Comparison of ENCODE assay signal across 1 cellular context in the genomic region with DNA sequence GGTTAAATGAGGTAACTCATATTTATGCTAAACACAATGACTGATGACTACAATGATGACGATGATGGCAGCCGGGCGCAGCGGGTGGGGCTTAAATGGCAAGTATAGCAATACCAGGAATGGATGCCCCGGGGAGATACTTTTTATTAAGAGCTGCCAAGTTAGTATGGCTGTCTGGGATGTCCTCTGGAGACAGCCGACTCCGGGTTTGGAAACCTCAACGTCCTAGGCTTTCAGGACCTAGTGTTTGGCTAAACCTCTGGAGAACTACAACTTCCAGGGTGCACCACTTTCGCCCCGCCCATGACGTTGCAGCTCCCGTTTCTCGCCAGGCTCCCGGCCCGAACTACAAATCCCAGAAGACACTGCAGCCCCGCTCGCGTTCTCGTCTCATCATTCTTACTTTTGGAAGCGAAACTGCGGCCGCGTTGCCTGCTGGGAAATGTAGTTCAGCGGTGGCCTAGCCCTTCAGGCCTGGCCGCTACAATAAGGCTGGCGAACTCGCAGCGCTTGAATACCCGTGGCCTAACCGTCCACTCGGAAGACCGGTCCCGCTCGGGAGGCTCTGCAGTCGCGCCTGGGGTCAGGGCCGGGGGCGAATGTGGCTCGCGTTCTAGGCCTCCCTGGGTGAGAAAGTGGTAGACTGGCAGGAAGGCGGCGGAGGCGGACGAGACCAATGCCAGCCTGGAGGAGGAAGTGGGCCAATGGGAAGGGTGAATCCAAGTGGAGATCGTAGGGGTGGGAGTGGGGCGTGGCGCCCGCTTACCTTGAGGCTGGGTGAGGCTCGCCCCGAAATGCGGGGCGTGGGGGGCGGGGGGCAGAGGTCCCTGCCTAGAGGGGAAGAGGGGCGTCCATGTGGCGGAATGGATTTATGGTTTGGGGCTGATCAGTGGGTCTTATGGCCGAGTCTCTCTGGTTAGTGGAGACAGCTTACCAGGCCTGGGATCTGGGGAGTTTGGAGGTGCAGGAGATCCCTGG.
TF ChIP-seq lines count a peak whose summit lies in the region.

A gene (plus strand): TSS at position 463 of the 978 bp plus-strand sequence. CDS start 2,221 bp downstream, outside the sequence.

TF ChIP-seq in HepG2, 621 proteins besides CTCF, POLR2A, EP300 and RAD21 (continued from another document and continues in another):
- TF ChIP-seq, protein P1, sequence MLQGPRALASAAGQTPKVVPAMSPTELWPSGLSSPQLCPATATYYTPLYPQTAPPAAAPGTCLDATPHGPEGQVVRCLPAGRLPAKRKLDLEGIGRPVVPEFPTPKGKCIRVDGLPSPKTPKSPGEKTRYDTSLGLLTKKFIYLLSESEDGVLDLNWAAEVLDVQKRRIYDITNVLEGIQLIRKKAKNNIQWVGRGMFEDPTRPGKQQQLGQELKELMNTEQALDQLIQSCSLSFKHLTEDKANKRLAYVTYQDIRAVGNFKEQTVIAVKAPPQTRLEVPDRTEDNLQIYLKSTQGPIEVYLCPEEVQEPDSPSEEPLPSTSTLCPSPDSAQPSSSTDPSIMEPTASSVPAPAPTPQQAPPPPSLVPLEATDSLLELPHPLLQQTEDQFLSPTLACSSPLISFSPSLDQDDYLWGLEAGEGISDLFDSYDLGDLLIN (CRISPR knock-in tag; IDR thresholded peaks at IDR 0.05; ENCODE audit: borderline replicate concordance), result peak; percentile 94; the same call in 1 of the 2 replicates
- 0 out of 2 replicates have a peak, but pooled peaks have one; percentile 67 for TF ChIP-seq TOPORS (CRISPR knock-in tag; IDR thresholded peaks at IDR 0.05)
- peak; percentile 86 for TF ChIP-seq CREB1 (IDR thresholded peaks at IDR 0.05)
- peak; percentile 96 for TF ChIP-seq CREB1 (CRISPR knock-in tag; IDR thresholded peaks at IDR 0.05)
- TF ChIP-seq KDM5B (CRISPR knock-in tag; IDR thresholded peaks at IDR 0.05; ENCODE audit: borderline replicate concordance), result peak; percentile 97
- TF ChIP-seq GABPA (IDR thresholded peaks at IDR 0.05; ENCODE audit: low read depth, low read length), result peak; percentile 45
- peak; percentile 88 for TF ChIP-seq GABPA (CRISPR knock-in tag; IDR thresholded peaks at IDR 0.05; ENCODE audit: low read depth)
- no peak for TF ChIP-seq CBX2 (IDR thresholded peaks at IDR 0.05; ENCODE audit: low read depth, low read length)
- no peak for TF ChIP-seq CBX2 (CRISPR knock-in tag; IDR thresholded peaks at IDR 0.05; ENCODE audit: low read depth)
- peak; percentile 90 for TF ChIP-seq ELF1 (CRISPR knock-in tag; IDR thresholded peaks at IDR 0.05)
- 0 out of 2 replicates have a peak, but pooled peaks have one; percentile 83 for TF ChIP-seq RFXAP (CRISPR knock-in tag; IDR thresholded peaks at IDR 0.05; ENCODE audit: borderline replicate concordance)
- no peak; the same call in 1 of the 2 replicates for TF ChIP-seq TGIF2 (CRISPR knock-in tag; IDR thresholded peaks at IDR 0.05)
- TF ChIP-seq, protein P2, sequence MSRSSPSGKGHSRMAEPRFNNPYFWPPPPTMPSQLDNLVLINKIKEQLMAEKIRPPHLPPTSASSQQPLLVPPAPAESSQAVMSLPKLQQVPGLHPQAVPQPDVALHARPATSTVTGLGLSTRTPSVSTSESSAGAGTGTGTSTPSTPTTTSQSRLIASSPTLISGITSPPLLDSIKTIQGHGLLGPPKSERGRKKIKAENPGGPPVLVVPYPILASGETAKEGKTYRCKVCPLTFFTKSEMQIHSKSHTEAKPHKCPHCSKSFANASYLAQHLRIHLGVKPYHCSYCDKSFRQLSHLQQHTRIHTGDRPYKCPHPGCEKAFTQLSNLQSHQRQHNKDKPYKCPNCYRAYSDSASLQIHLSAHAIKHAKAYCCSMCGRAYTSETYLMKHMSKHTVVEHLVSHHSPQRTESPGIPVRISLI (CRISPR knock-in tag; IDR thresholded peaks at IDR 0.05; ENCODE audit: borderline replicate concordance), result 0 out of 2 replicates have a peak, but pooled peaks have one; percentile 25
- TF ChIP-seq, protein P3, sequence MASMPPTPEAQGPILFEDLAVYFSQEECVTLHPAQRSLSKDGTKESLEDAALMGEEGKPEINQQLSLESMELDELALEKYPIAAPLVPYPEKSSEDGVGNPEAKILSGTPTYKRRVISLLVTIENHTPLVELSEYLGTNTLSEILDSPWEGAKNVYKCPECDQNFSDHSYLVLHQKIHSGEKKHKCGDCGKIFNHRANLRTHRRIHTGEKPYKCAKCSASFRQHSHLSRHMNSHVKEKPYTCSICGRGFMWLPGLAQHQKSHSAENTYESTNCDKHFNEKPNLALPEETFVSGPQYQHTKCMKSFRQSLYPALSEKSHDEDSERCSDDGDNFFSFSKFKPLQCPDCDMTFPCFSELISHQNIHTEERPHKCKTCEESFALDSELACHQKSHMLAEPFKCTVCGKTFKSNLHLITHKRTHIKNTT (CRISPR knock-in tag; IDR thresholded peaks at IDR 0.05), result peak; percentile 89; the same call in 1 of the 2 replicates
- peak; percentile 94 for TF ChIP-seq ZNF546 (CRISPR knock-in tag; conservative IDR thresholded peaks at IDR 0.05)
- TF ChIP-seq ZNF383 (CRISPR knock-in tag; IDR thresholded peaks at IDR 0.05; ENCODE audit: borderline replicate concordance), result peak; percentile 44; the same call in 1 of the 2 replicates
- peak; percentile 54; the same call in 1 of the 2 replicates for TF ChIP-seq ARID2 (CRISPR knock-in tag; IDR thresholded peaks at IDR 0.05; ENCODE audit: borderline replicate concordance)
- TF ChIP-seq SSRP1 (CRISPR knock-in tag; IDR thresholded peaks at IDR 0.05), result no peak; the same call in 1 of the 2 replicates
- TF ChIP-seq, protein P4, sequence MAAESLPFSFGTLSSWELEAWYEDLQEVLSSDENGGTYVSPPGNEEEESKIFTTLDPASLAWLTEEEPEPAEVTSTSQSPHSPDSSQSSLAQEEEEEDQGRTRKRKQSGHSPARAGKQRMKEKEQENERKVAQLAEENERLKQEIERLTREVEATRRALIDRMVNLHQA (CRISPR knock-in tag; IDR thresholded peaks at IDR 0.05), result no peak
- no peak; the same call in 1 of the 2 replicates for TF ChIP-seq ZNF510 (CRISPR knock-in tag; IDR thresholded peaks at IDR 0.05; ENCODE audit: low read depth)
- TF ChIP-seq, protein P5, sequence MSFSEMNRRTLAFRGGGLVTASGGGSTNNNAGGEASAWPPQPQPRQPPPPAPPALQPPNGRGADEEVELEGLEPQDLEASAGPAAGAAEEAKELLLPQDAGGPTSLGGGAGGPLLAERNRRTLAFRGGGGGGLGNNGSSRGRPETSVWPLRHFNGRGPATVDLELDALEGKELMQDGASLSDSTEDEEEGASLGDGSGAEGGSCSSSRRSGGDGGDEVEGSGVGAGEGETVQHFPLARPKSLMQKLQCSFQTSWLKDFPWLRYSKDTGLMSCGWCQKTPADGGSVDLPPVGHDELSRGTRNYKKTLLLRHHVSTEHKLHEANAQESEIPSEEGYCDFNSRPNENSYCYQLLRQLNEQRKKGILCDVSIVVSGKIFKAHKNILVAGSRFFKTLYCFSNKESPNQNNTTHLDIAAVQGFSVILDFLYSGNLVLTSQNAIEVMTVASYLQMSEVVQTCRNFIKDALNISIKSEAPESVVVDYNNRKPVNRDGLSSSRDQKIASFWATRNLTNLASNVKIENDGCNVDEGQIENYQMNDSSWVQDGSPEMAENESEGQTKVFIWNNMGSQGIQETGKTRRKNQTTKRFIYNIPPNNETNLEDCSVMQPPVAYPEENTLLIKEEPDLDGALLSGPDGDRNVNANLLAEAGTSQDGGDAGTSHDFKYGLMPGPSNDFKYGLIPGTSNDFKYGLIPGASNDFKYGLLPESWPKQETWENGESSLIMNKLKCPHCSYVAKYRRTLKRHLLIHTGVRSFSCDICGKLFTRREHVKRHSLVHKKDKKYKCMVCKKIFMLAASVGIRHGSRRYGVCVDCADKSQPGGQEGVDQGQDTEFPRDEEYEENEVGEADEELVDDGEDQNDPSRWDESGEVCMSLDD (CRISPR knock-in tag; IDR thresholded peaks at IDR 0.05; ENCODE audit: borderline replicate concordance), result peak; percentile 95; the same call in 1 of the 2 replicates
- TF ChIP-seq SMAD9 (CRISPR knock-in tag; IDR thresholded peaks at IDR 0.05), result no peak; the same call in 1 of the 2 replicates
- peak; percentile 63; the same call in 1 of the 2 replicates for TF ChIP-seq PHF21A (CRISPR knock-in tag; IDR thresholded peaks at IDR 0.05)
- peak; percentile 94 for TF ChIP-seq NFKBIZ (CRISPR knock-in tag; IDR thresholded peaks at IDR 0.05)
- TF ChIP-seq ZNF274 (CRISPR knock-in tag; IDR thresholded peaks at IDR 0.05), result peak; percentile 98
- 0 out of 2 replicates have a peak, but pooled peaks have one; percentile 38 for TF ChIP-seq ZFP41 (CRISPR knock-in tag; IDR thresholded peaks at IDR 0.05; ENCODE audit: borderline replicate concordance)
- no peak for TF ChIP-seq ZNF207 (IDR thresholded peaks at IDR 0.05; ENCODE audit: borderline replicate concordance)
- peak; percentile 96 for TF ChIP-seq SRY (CRISPR knock-in tag; IDR thresholded peaks at IDR 0.05)
- no peak for TF ChIP-seq TCF7L2 (IDR thresholded peaks at IDR 0.05; ENCODE audit: low read depth, low read length)
- no peak for TF ChIP-seq SRSF4 (IDR thresholded peaks at IDR 0.05; ENCODE audit: low read depth, low read length, poor library complexity, severe bottlenecking)
- TF ChIP-seq ZSCAN9 (CRISPR knock-in tag; IDR thresholded peaks at IDR 0.05; ENCODE audit: borderline replicate concordance), result peak; percentile 83; the same call in 1 of the 2 replicates
- no peak for TF ChIP-seq ZNF652 (CRISPR knock-in tag; IDR thresholded peaks at IDR 0.05; ENCODE audit: borderline replicate concordance, low read depth)
- TF ChIP-seq, protein P6, sequence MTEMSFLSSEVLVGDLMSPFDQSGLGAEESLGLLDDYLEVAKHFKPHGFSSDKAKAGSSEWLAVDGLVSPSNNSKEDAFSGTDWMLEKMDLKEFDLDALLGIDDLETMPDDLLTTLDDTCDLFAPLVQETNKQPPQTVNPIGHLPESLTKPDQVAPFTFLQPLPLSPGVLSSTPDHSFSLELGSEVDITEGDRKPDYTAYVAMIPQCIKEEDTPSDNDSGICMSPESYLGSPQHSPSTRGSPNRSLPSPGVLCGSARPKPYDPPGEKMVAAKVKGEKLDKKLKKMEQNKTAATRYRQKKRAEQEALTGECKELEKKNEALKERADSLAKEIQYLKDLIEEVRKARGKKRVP (CRISPR knock-in tag; IDR thresholded peaks at IDR 0.05), result peak in 1 of 2 experiments; percentile 60; a peak in 1 of 4 replicates
- TF ChIP-seq ZNF556 (CRISPR knock-in tag; IDR thresholded peaks at IDR 0.05; ENCODE audit: borderline replicate concordance), result peak; percentile 81; the same call in 1 of the 2 replicates
- TF ChIP-seq, protein P7, sequence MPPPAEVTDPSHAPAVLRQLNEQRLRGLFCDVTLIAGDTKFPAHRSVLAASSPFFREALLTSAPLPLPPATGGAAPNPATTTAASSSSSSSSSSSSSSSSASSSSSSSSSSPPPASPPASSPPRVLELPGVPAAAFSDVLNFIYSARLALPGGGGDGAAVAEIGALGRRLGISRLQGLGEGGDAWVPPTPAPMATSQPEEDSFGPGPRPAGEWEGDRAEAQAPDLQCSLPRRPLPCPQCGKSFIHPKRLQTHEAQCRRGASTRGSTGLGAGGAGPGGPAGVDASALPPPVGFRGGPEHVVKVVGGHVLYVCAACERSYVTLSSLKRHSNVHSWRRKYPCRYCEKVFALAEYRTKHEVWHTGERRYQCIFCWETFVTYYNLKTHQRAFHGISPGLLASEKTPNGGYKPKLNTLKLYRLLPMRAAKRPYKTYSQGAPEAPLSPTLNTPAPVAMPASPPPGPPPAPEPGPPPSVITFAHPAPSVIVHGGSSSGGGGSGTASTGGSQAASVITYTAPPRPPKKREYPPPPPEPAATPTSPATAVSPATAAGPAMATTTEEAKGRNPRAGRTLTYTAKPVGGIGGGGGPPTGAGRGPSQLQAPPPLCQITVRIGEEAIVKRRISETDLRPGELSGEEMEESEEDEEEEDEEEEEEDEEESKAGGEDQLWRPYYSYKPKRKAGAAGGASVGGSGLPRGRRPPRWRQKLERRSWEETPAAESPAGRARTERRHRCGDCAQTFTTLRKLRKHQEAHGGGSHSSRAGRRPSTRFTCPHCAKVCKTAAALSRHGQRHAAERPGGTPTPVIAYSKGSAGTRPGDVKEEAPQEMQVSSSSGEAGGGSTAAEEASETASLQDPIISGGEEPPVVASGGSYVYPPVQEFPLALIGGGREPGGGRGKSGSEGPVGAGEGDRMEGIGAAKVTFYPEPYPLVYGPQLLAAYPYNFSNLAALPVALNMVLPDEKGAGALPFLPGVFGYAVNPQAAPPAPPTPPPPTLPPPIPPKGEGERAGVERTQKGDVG (CRISPR knock-in tag; IDR thresholded peaks at IDR 0.05; ENCODE audit: borderline replicate concordance), result peak; percentile 82; the same call in 1 of the 2 replicates
- peak; percentile 85 for TF ChIP-seq XRCC5 (optimal IDR thresholded peaks at IDR 0.05; ENCODE audit: low read length)
- no peak for TF ChIP-seq PHF5A (CRISPR knock-in tag; IDR thresholded peaks at IDR 0.05; ENCODE audit: low read depth, unreplicated experiment)
- TF ChIP-seq, protein P8, sequence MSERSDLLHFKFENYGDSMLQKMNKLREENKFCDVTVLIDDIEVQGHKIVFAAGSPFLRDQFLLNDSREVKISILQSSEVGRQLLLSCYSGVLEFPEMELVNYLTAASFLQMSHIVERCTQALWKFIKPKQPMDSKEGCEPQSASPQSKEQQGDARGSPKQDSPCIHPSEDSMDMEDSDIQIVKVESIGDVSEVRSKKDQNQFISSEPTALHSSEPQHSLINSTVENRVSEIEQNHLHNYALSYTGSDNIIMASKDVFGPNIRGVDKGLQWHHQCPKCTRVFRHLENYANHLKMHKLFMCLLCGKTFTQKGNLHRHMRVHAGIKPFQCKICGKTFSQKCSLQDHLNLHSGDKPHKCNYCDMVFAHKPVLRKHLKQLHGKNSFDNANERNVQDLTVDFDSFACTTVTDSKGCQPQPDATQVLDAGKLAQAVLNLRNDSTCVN (CRISPR knock-in tag; IDR thresholded peaks at IDR 0.05; ENCODE audit: borderline replicate concordance), result peak; percentile 84
- TF ChIP-seq ZNF761 (CRISPR knock-in tag; conservative IDR thresholded peaks at IDR 0.05), result 0 out of 2 replicates have a peak, but pooled peaks have one; percentile 9
- TF ChIP-seq ZKSCAN8 (CRISPR knock-in tag; IDR thresholded peaks at IDR 0.05; ENCODE audit: borderline replicate concordance), result no peak
- 0 out of 2 replicates have a peak, but pooled peaks have one; percentile 15 for TF ChIP-seq SRF (IDR thresholded peaks at IDR 0.05; ENCODE audit: low read depth, low read length)
- peak; percentile 77; the same call in 1 of the 2 replicates for TF ChIP-seq ZNF44 (CRISPR knock-in tag; IDR thresholded peaks at IDR 0.05)
